ENCODE assay signal across 16 cellular contexts in the genomic region with DNA sequence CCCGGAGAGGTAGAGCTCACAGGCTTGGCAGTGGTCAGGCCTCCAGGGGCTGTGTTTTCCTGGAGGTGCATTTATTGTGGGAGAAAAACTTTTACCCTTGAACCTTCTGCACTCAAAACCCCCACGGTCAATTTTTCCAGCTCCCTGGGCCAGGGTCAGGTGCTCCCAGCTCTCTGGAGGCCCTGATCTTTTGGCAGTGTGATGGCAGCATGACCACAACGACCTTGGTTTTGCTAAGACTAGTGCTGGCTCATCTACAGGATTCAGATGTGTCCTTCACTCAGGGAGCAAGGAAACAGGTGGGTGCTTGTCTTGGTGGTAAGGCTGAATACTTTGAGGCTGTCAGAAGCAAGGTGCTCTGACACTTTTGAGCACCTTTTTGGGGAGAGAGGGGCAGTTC.
"Had no signal": no experiment of that assay in that cellular context is flagged by ENCODE, and none has a peak within 500 bp of the region (broad histone marks: within the 10 kb centered on the region; RNA-seq: fewer than 3 reads in every experiment).

No MANE protein-coding gene starts in this region.

- H3K9me3 ChIP-seq: left lung, neutrophil had no signal

- DNase-seq: cerebellar nuclear complex; effector memory CD8-positive, alpha-beta T cell; erythroblast; foreskin keratinocyte; hippocampal formation; left lung; mesendoderm; naive thymus-derived CD4-positive, alpha-beta T cell; nephron progenitor cell; posterior cingulate gyrus; stimulated activated CD4-positive, alpha-beta T cell treated with anti-CD3 and anti-CD28 coated beads, Interleukin-2, amount 100 ng/mL, for 48 hours; stimulated activated naive CD4-positive, alpha-beta T cell treated with Interleukin-2 at 50 U/mL for 16 hours; trophoblast cell had no signal

- H3K27me3 ChIP-seq: foreskin keratinocyte, left lung, neutrophil had no signal

- ATAC-seq: effector memory CD8-positive, alpha-beta T cell; foreskin keratinocyte; left lung; naive thymus-derived CD4-positive, alpha-beta T cell had no signal

- H3K9me3 Mint-ChIP-seq: dendritic cell treated with granulocyte-macrophage colony-stimulating factor and Interleukin-4, amounts not matched to agents 40 ng/mL and 50 ng/mL, for 4 days had no signal

- H3K27ac ChIP-seq: foreskin keratinocyte, left lung, neutrophil had no signal

- H3K4me1 Mint-ChIP-seq: naive thymus-derived CD4-positive, alpha-beta T cell; nephron progenitor cell had no signal

- H3K4me1 ChIP-seq: foreskin keratinocyte, left lung had no signal

- H3K27ac Mint-ChIP-seq: dendritic cell treated with granulocyte-macrophage colony-stimulating factor and Interleukin-4, amounts not matched to agents 40 ng/mL and 50 ng/mL, for 4 days; nephron progenitor cell had no signal

- H3K4me3 Mint-ChIP-seq: dendritic cell treated with granulocyte-macrophage colony-stimulating factor and Interleukin-4, amounts not matched to agents 40 ng/mL and 50 ng/mL, for 4 days; effector memory CD8-positive, alpha-beta T cell; naive thymus-derived CD4-positive, alpha-beta T cell; nephron progenitor cell had no signal

- H3K27me3 Mint-ChIP-seq: dendritic cell treated with granulocyte-macrophage colony-stimulating factor and Interleukin-4, amounts not matched to agents 40 ng/mL and 50 ng/mL, for 4 days; effector memory CD8-positive, alpha-beta T cell; naive thymus-derived CD4-positive, alpha-beta T cell had no signal

- H3K4me3 ChIP-seq: left lung, smooth muscle cell had no signal

- H3K4me2 ChIP-seq: smooth muscle cell had no signal
